ENCODE assay signal across 16 cellular contexts in the genomic region with DNA sequence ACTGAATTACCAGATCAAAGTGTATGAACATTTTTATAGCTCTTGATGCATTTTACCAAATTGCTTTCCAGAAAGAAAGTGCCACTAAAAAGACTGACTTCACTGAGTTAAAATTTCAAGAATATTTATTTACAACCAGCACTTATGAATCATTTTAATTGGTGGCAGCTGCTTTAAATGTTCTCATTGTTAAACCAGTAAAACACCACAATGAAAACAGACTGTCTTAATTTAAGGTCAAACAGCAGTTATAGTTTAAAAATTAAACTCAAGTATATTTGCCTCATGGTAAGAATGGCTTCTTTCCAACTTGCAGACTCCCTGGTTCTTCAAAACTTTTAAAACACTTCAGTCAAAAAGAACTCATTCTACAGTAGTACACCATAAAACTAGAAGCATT. TPM values are rescaled to one million over a fixed set of nuclear protein-coding genes. Genes with fewer than 3 reads are reported as not detected.
DNase-seq lines count a peak whose midpoint lies in the region; TF ChIP-seq lines count a peak whose summit lies in the region.
"Had no signal": no experiment of that assay in that cellular context is flagged by ENCODE, and none has a peak within 500 bp of the region (broad histone marks: within the 10 kb centered on the region; RNA-seq: fewer than 3 reads in every experiment).

No MANE protein-coding gene starts in this region.

- TF ChIP-seq CTCF in VCaP (conservative IDR thresholded peaks at IDR 0.05), result no peak

- H2BK120ac ChIP-seq in trophoblast cell (ENCODE audit: insufficient read depth, low read length, poor library complexity), result no peak overlapping the region

- H3K4me3 ChIP-seq in ACC112 (ENCODE audit: low read depth, low read length), result no peak overlapping the region
- no peak overlapping the region for H3K4me3 ChIP-seq in trophoblast cell (ENCODE audit: low read depth, low read length)
- H3K4me3 ChIP-seq: breast epithelium, K562 had no signal

- H3K79me2 ChIP-seq in ACC112 (ENCODE audit: control insufficient read depth, insufficient read depth, low read length, unreplicated experiment) (peaks cover 54% of the 10 kb centered on the region), trophoblast cell (ENCODE audit: control insufficient read depth, insufficient read depth, low read length, poor library complexity) (no peaks in the 10 kb centered on the region)

- H4K8ac ChIP-seq in trophoblast cell (ENCODE audit: low read depth, low read length), result no peak overlapping the region

- no peaks in the 10 kb centered on the region for H3K9me3 ChIP-seq in trophoblast cell (ENCODE audit: insufficient read depth, low read depth, low read length)
- H3K9me3 ChIP-seq: breast epithelium had no signal

- H2AK5ac ChIP-seq in trophoblast cell (ENCODE audit: low read length), result no peak overlapping the region

- peak; percentile 6 for DNase-seq in H4 (ENCODE audit: low spot score)
- peak; percentile 59 for DNase-seq in kidney tubule cell (ENCODE audit: low spot score)
- DNase-seq in trophoblast cell, result no peak
- no peak for DNase-seq in NCI-H2196 treated with DMSO at 0.1 percent for 48 hours (lab: John Stamatoyannopoulos, UW; ENCODE audit: unreplicated experiment)
- no peak for DNase-seq in activated CD4-positive, CD25-positive, alpha-beta regulatory T cell (lab: John Stamatoyannopoulos, UW)
- no peak for DNase-seq in KG1 (lab: John Stamatoyannopoulos, UW)
- DNase-seq: activated effector memory CD4-positive, alpha-beta T cell treated with anti-CD3 and anti-CD28 coated beads, Interleukin-2, amount 50 U/mL, for 16 hours; AML-193; DMS53; effector memory CD8-positive, alpha-beta T cell; occipital lobe; T-helper 2 cell had no signal

- H4K91ac ChIP-seq in trophoblast cell (ENCODE audit: low read depth, low read length), result no peak overlapping the region

- H2AFZ ChIP-seq in ACC112 (ENCODE audit: low read length, unreplicated experiment), result no peak overlapping the region
- H2AFZ ChIP-seq in trophoblast cell (ENCODE audit: insufficient read depth, low read length, poor library complexity), result no peak overlapping the region

- H3K23ac ChIP-seq in trophoblast cell (ENCODE audit: low read length), result no peak overlapping the region

- H3K27me3 ChIP-seq in ACC112 (ENCODE audit: insufficient read depth, low read length), result no peaks in the 10 kb centered on the region
- H3K27me3 ChIP-seq in trophoblast cell (ENCODE audit: insufficient read depth, low read length), result no peaks in the 10 kb centered on the region

- H3K36me3 ChIP-seq in ACC112 (ENCODE audit: insufficient read depth, low read length), result no peaks in the 10 kb centered on the region
- no peaks in the 10 kb centered on the region for H3K36me3 ChIP-seq in trophoblast cell (ENCODE audit: control insufficient read depth in 1 of 2, insufficient read depth in 2 of 2, low read length in 2 of 2)
- H3K36me3 ChIP-seq: breast epithelium had no signal

- no peak overlapping the region for H3K4me2 ChIP-seq in trophoblast cell (ENCODE audit: low read length)

- H3K4me1 ChIP-seq in ACC112 (ENCODE audit: control insufficient read depth, insufficient read depth, low read length, unreplicated experiment) (peaks cover 47% of the 10 kb centered on the region), trophoblast cell (ENCODE audit: control insufficient read depth in 1 of 2, insufficient read depth in 2 of 2, low read length in 2 of 2) (peaks cover 0 to 5% of the 10 kb centered on the region in 2 experiments)
- H3K4me1 ChIP-seq: breast epithelium had no signal

- H3K18ac ChIP-seq in trophoblast cell (ENCODE audit: low read length), result no peak overlapping the region

- H3K14ac ChIP-seq in trophoblast cell (ENCODE audit: low read length), result no peak overlapping the region

- no peak overlapping the region for H4K12ac ChIP-seq in trophoblast cell (ENCODE audit: low read depth, low read length)

- no peak overlapping the region for H3K4ac ChIP-seq in trophoblast cell (ENCODE audit: low read depth, low read length)

- H3K27ac ChIP-seq in ACC112 (ENCODE audit: low read depth, low read length), result peak overlapping the region; percentile 50
- peak overlapping the region; percentile 38 for H3K27ac ChIP-seq in VCaP
- H3K27ac ChIP-seq in trophoblast cell (ENCODE audit: low read depth, low read length), result no peak overlapping the region
- H3K27ac ChIP-seq: breast epithelium had no signal

- H2BK12ac ChIP-seq in trophoblast cell (ENCODE audit: low read length), result no peak overlapping the region

- no peak overlapping the region for H2BK5ac ChIP-seq in trophoblast cell (ENCODE audit: low read depth, low read length, poor library complexity)

- H3K79me1 ChIP-seq in trophoblast cell (ENCODE audit: low read length), result no peaks in the 10 kb centered on the region

- H3K9ac ChIP-seq in trophoblast cell (ENCODE audit: low read length), result no peak overlapping the region

RNA-seq across cellular contexts. Expression of gene AMMECR1, which starts 36.9 kb away (rescaled TPM):
- total RNA-seq in H4 (2014; rRNA removed; shearing (Covaris generic)), result 20.0 and 24.3 TPM in 2 replicates
- polyA plus RNA-seq in trophoblast cell (2013), result 16.9 and 18.4 TPM in 2 replicates

Comparison
In these comparisons a context has a peak if more than half of its experiments do, and no peak if none do; other contexts are left out.
1. DNase-seq: peak in H4 (single experiment) and kidney tubule cell (single experiment); none in trophoblast cell (0 of 2), NCI-H2196 treated with DMSO at 0.1 percent for 48 hours (single experiment), activated CD4-positive, CD25-positive, alpha-beta regulatory T cell (0 of 4) and KG1 (single experiment).